In the genomic region with DNA sequence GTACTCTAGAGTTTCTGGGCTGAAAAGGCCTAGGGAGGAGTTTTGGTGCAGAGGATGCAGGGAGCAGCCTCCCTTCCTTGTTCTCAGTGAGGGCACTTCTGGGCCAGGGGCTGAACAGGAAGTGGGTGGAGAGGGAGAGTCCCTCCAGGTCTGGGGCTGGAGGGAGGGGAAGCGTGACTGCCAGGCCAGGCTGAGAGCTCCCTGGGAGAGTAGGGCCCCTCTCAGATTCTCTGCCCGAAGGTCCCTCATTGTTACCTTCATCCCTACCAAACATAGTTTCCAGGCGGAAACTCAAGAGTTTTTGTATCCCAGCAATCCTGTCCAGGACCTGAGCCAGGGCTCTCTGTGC, we compare ENCODE assay signal across 9 cellular contexts. TPM values are rescaled to one million over a fixed set of nuclear protein-coding genes. Genes with fewer than 3 reads are reported as not detected.
DNase-seq lines count a peak whose midpoint lies in the region; ATAC-seq and TF ChIP-seq lines count a peak whose summit lies in the region.
"Had no signal": no experiment of that assay in that cellular context is flagged by ENCODE, and none has a peak within 500 bp of the region (broad histone marks: within the 10 kb centered on the region; RNA-seq: fewer than 3 reads in every experiment).

No MANE protein-coding gene starts in this region.

- intact Hi-C loops in IMR-90 (cut with micrococcal nuclease) (no loop called here), left ventricle myocardium superior (cut with micrococcal nuclease) (no loop called here)

- peaks cover 11% of the 10 kb centered on the region for H3K4me1 ChIP-seq in IMR-90 (ENCODE audit: control insufficient read depth, insufficient read depth, low read length)

- H2BK15ac ChIP-seq in IMR-90 (ENCODE audit: low read depth, low read length): peak overlapping the region; percentile 3; the same call in 1 of the 3 replicates

- BruUV-seq in IMR-90 (replicated peaks; lab: Mats Ljungman, UMichigan): no TSS peak

- no peaks in the 10 kb centered on the region for H3K79me1 ChIP-seq in IMR-90 (ENCODE audit: low read depth in 1 of 2, low read length in 2 of 2)

- CTCF ChIA-PET in IMR-90 (lab: Yijun Ruan, JAX): no interaction called here

- H3K14ac ChIP-seq in IMR-90 (replicated peaks; ENCODE audit: low read depth, low read length): peak overlapping the region; percentile 57

- H3K23ac ChIP-seq in IMR-90 (ENCODE audit: low read depth, low read length): no peak overlapping the region

- H3K9me1 ChIP-seq in IMR-90 (ENCODE audit: insufficient read depth, low read length): peaks cover 16% of the 10 kb centered on the region

- in situ Hi-C loops in IMR-90 (cut with MboI; ENCODE audit: low sequenced_read_pairs): no loop called here

- H2AK5ac ChIP-seq in IMR-90 (ENCODE audit: low read depth, low read length): peak overlapping the region; percentile 10; the same call in 1 of the 2 replicates

- no peaks in the 10 kb centered on the region for H3K36me3 ChIP-seq in IMR-90 (ENCODE audit: control insufficient read depth, insufficient read depth, low read length)

- DNase-seq in stimulated activated CD4-positive, alpha-beta T cell treated with anti-CD3 and anti-CD28 coated beads, Interleukin-15, amount 100 ng/mL, for 24 hours: peak; percentile 10
- DNase-seq in stimulated activated CD4-positive, alpha-beta T cell treated with anti-CD3 and anti-CD28 coated beads, Interleukin-1b, Interleukin-23, amount 100 ng/mL, for 48 hours: no peak
- DNase-seq in IMR-90: no peak
- peak; percentile 20 for DNase-seq in left ventricle myocardium superior
- no peak for DNase-seq in HCEC 1CT
- no peak for DNase-seq in DMS 273 (lab: John Stamatoyannopoulos, UW; ENCODE audit: unreplicated experiment)
- DNase-seq: NCI-H526 had no signal

- POLR2A ChIA-PET in IMR-90 (lab: Charles Lee; ENCODE audit: unreplicated experiment): interaction anchor here (0.6 kb wide), 1 partner anchor 90 kb away, joined by 3 read pairs; no protein-coding TSS in a partner anchor

- H2AFZ ChIP-seq in IMR-90 (replicated peaks; ENCODE audit: low read length, poor library complexity): peak overlapping the region; percentile 72

- no peak overlapping the region for H3K4me3 ChIP-seq in IMR-90 (ENCODE audit: insufficient read depth, low read depth, low read length)

- peak overlapping the region; percentile 55 for H3K27ac ChIP-seq in IMR-90 (ENCODE audit: insufficient read depth, low read length)

- peaks cover 2% of the 10 kb centered on the region; the same call in 1 of the 2 replicates for H3K27me3 ChIP-seq in IMR-90 (ENCODE audit: control insufficient read depth, insufficient read depth, low read length)

- no CpG with 5 or more reads among the region's 3 CpGs for WGBS in IMR-90 (ENCODE audit: extremely low coverage in 2 of 2, insufficient read length in 1 of 2), 2 experiments

- no peak overlapping the region for H3K4me2 ChIP-seq in IMR-90 (ENCODE audit: low read depth, low read length)

- H3K4ac ChIP-seq in IMR-90 (ENCODE audit: low read depth, low read length): peak overlapping the region; percentile 85

- H4K20me1 ChIP-seq in IMR-90 (ENCODE audit: insufficient read depth, low read length): no peaks in the 10 kb centered on the region

- no peak for TF ChIP-seq CTCF in IMR-90 (conservative IDR thresholded peaks at IDR 0.05; ENCODE audit: low read depth, low read length)

- H2BK120ac ChIP-seq in IMR-90 (ENCODE audit: low read depth, low read length): peak overlapping the region; percentile 81

- H2BK5ac ChIP-seq in IMR-90 (ENCODE audit: low read depth, low read length, poor library complexity, severe bottlenecking): no peak overlapping the region

- TF ChIP-seq RAD21 in IMR-90 (IDR thresholded peaks at IDR 0.05; ENCODE audit: low read length): no peak

- dilution Hi-C loops in IMR-90 (cut with HindIII; ENCODE audit: low sequenced_read_pairs, unreplicated experiment): no loop called here

- no peak overlapping the region for H2AK9ac ChIP-seq in IMR-90 (replicated peaks; ENCODE audit: low read depth, low read length, poor library complexity)

- H4K91ac ChIP-seq in IMR-90 (ENCODE audit: insufficient read depth, low read depth, low read length): peak overlapping the region; percentile 72

- H3K18ac ChIP-seq in IMR-90 (ENCODE audit: low read depth, low read length): peak overlapping the region; percentile 80

- H3K9ac ChIP-seq in IMR-90 (ENCODE audit: low read depth, low read length): no peak overlapping the region

- no peak for TF ChIP-seq POLR2A in IMR-90 (IDR thresholded peaks at IDR 0.05; ENCODE audit: low read depth, low read length)

- H4K5ac ChIP-seq in IMR-90 (ENCODE audit: low read depth, low read length): peak overlapping the region; percentile 50

- peak; percentile 7; the same call in 1 of the 2 replicates for ATAC-seq in IMR-90 (ENCODE audit: low read depth)
- ATAC-seq in left ventricle myocardium superior: no peak
- ATAC-seq in GM21528 (IDR thresholded peaks at IDR 0.05; ENCODE audit: low FRiP score, unreplicated experiment): no peak
- no peak for ATAC-seq in HG03159 (IDR thresholded peaks at IDR 0.05; ENCODE audit: unreplicated experiment)

- peak overlapping the region; percentile 37 to 71; a peak in 2 of 4 replicates for H4K8ac ChIP-seq in IMR-90 (ENCODE audit: low read depth in 2 of 2, low read length in 2 of 2)

- peak overlapping the region; percentile 71 for H2BK20ac ChIP-seq in IMR-90 (ENCODE audit: low read depth, low read length)

- no peaks in the 10 kb centered on the region for H3K9me3 ChIP-seq in IMR-90 (ENCODE audit: control insufficient read depth, insufficient read depth, low read length)

- H3K56ac ChIP-seq in IMR-90 (ENCODE audit: extremely low read depth, insufficient read depth, low read length): no peak overlapping the region

TF ChIP-seq in IMR-90, 13 proteins besides CTCF, POLR2A, EP300 and RAD21:
- TF ChIP-seq NFE2L2 (IDR thresholded peaks at IDR 0.05; ENCODE audit: low read depth, low read length): no peak
- no peak for TF ChIP-seq FOS (IDR thresholded peaks at IDR 0.05; ENCODE audit: low read depth, low read length)
- TF ChIP-seq RCOR1 (IDR thresholded peaks at IDR 0.05; ENCODE audit: insufficient replicate concordance, low read length): no peak

RNA-seq across cellular contexts. Expression of a gene that starts 36.8 kb away (rescaled TPM):
- total RNA-seq in IMR-90 (2012; rRNA removed): under 0.01 and 0.28 TPM in 2 replicates
- polyA plus RNA-seq in IMR-90 (2012; rRNA removed): 1.6 and 2.2 TPM in 2 replicates
- 1.7 and 7.4 TPM in 2 replicates for polyA plus RNA-seq in IMR-90 (2012; cell fraction: cytosol; rRNA removed)
- 1.2 and 3.1 TPM in 2 replicates for polyA plus RNA-seq in IMR-90 (2012; cell fraction: nucleus; rRNA removed; ENCODE audit: low replicate concordance)
- 45.4 TPM for total RNA-seq in left ventricle myocardium superior

RNA-seq across cellular contexts. Expression of a gene that starts 41.8 kb away (rescaled TPM):
- total RNA-seq in IMR-90 (2012; rRNA removed) (not detected in 2 replicates), left ventricle myocardium superior (1.9 TPM)
- polyA plus RNA-seq in IMR-90 (2012; rRNA removed): 0.07 and 0.09 TPM in 2 replicates
- polyA plus RNA-seq in IMR-90 (2012; cell fraction: cytosol; rRNA removed): 0.01 and 0.04 TPM in 2 replicates
- 0.33 and 0.48 TPM in 2 replicates for polyA plus RNA-seq in IMR-90 (2012; cell fraction: nucleus; rRNA removed; ENCODE audit: low replicate concordance)

Comparison
In these comparisons a context has a peak if more than half of its experiments do, and no peak if none do; other contexts are left out.
1. DNase-seq: peak in stimulated activated CD4-positive, alpha-beta T cell treated with anti-CD3 and anti-CD28 coated beads, Interleukin-15, amount 100 ng/mL, for 24 hours (single experiment) and left ventricle myocardium superior (single experiment); none in stimulated activated CD4-positive, alpha-beta T cell treated with anti-CD3 and anti-CD28 coated beads, Interleukin-1b, Interleukin-23, amount 100 ng/mL, for 48 hours (single experiment), IMR-90 (single experiment), HCEC 1CT (single experiment) and DMS 273 (single experiment).
2. RNA of a gene that starts 36.8 kb away (total RNA-seq): 45.4 TPM in left ventricle myocardium superior (single experiment); under 0.01 to 0.28 TPM in IMR-90; every median in the first group is over 10 times any median in the second.